ENCODE assay signal across 21 cellular contexts in the genomic region with DNA sequence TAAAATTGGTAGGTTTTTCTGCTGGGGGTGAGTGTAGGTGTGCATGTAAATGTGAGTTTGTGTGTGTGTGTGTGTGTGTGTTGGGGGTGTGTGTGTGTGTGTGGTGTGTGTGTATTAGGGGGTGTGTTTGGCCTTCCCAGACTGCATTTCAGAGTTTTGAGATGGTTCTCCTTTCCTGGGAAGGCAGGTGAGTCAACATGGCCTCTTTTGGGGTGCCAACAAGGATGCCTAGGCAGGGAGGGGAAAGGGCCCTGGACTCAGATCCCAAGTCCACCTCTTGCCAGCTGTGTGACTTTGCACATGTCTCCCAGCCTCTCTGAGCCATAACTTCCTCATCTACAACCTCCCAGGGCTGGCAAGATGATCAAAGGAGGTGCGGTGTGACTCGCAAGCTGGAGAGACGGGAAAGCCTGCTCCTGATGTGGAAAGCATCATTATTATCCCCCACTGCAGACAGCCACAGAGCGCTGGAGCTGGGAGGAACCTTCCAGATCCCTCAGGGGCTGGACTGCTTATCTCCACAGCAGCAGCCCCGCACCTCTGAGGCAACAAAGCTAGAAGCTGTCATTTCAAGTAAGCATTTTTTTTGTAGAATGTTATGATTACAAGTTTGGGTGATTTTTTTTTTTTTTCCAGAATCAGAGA.
DNase-seq lines count a peak whose midpoint lies in the region; ATAC-seq and TF ChIP-seq lines count a peak whose summit lies in the region.
"Had no signal": no experiment of that assay in that cellular context is flagged by ENCODE, and none has a peak within 500 bp of the region (broad histone marks: within the 10 kb centered on the region; RNA-seq: fewer than 3 reads in every experiment).

No MANE protein-coding gene starts in this region.

- H3K4me3 ChIP-seq in AG10803 (ENCODE audit: low read length) (no peak overlapping the region), MG63 (no peak overlapping the region), brain microvascular endothelial cell (ENCODE audit: low read depth, low read length) (no peak overlapping the region), lower lobe of right lung (no peak overlapping the region)
- H3K4me3 ChIP-seq: esophagus muscularis mucosa, GM23338 had no signal

- H3K9me3 Mint-ChIP-seq in osteocyte (ENCODE audit: unreplicated experiment), result no peaks in the 10 kb centered on the region
- H3K9me3 Mint-ChIP-seq: GM23338; memory B cell; naive thymus-derived CD8-positive, alpha-beta T cell had no signal

- intact Hi-C loops in lower lobe of right lung (cut with DNase I), result no loop called here

- H3K36me3 Mint-ChIP-seq in osteocyte (ENCODE audit: unreplicated experiment), result no peaks in the 10 kb centered on the region
- H3K36me3 Mint-ChIP-seq: CD4-positive, CD25-positive, alpha-beta regulatory T cell; memory B cell; naive thymus-derived CD8-positive, alpha-beta T cell had no signal

- TF ChIP-seq CTCF in AG10803 (conservative IDR thresholded peaks at IDR 0.05; ENCODE audit: low read length) (no peak), brain microvascular endothelial cell (IDR thresholded peaks at IDR 0.05; ENCODE audit: low read depth, low read length, missing control alignments) (no peak), osteocyte (IDR thresholded peaks at IDR 0.05) (no peak), lower lobe of right lung (IDR thresholded peaks at IDR 0.05) (no peak)

- H3K36me3 ChIP-seq in MG63 (no peaks in the 10 kb centered on the region), brain microvascular endothelial cell (replicated peaks) (no peaks in the 10 kb centered on the region), lower lobe of right lung (no peaks in the 10 kb centered on the region)
- H3K36me3 ChIP-seq: esophagus muscularis mucosa had no signal

- peak; percentile 71 for DNase-seq in AG10803 (ENCODE audit: low read depth)
- peak; percentile 48 for DNase-seq in MG63
- DNase-seq in brain microvascular endothelial cell, result peak; percentile 19
- peak; percentile 67 for DNase-seq in islet precursor cell
- no peak for DNase-seq in osteocyte (ENCODE audit: extremely low spot score, unreplicated experiment)
- no peak for DNase-seq in HPDE6-E6E7 (ENCODE audit: extremely low spot score)
- no peak for DNase-seq in lower lobe of right lung
- DNase-seq in A172 (ENCODE audit: low spot score), result no peak
- DNase-seq: ACHN; activated CD4-positive, alpha-beta T cell treated with anti-CD3 and anti-CD28 coated beads for 48 hours; activated CD8-positive, alpha-beta memory T cell treated with anti-CD3 and anti-CD28 coated beads, Interleukin-2, amount 50 U/mL, for 4 hours; activated effector memory CD4-positive, alpha-beta T cell treated with Interleukin-2 at 50 U/mL for 16 hours; CD4-positive, CD25-positive, alpha-beta regulatory T cell; hippocampal formation; naive thymus-derived CD8-positive, alpha-beta T cell; NCI-H1105; posterior cingulate gyrus; stimulated activated CD8-positive, alpha-beta memory T cell treated with anti-CD3 and anti-CD28 coated beads, Interleukin-4, amount 100 ng/mL, for 48 hours had no signal

- H3K9me3 ChIP-seq in MG63, result no peaks in the 10 kb centered on the region
- no peaks in the 10 kb centered on the region for H3K9me3 ChIP-seq in lower lobe of right lung
- H3K9me3 ChIP-seq: esophagus muscularis mucosa had no signal

- H3K4me1 Mint-ChIP-seq in osteocyte (ENCODE audit: unreplicated experiment), result no peaks in the 10 kb centered on the region

- H3K27me3 Mint-ChIP-seq in osteocyte (ENCODE audit: unreplicated experiment), result no peaks in the 10 kb centered on the region
- H3K27me3 Mint-ChIP-seq: CD4-positive, CD25-positive, alpha-beta regulatory T cell had no signal

- in situ Hi-C loops in brain microvascular endothelial cell (cut with HindIII; ENCODE audit: low pct_ligation_motif_present, low sequenced_read_pairs), result no loop called here

- H3K4me3 Mint-ChIP-seq in osteocyte (ENCODE audit: unreplicated experiment), result no peak overlapping the region
- H3K4me3 Mint-ChIP-seq: CD4-positive, CD25-positive, alpha-beta regulatory T cell; GM23338; memory B cell; naive thymus-derived CD8-positive, alpha-beta T cell had no signal

- no peaks in the 10 kb centered on the region for H3K27me3 ChIP-seq in MG63
- no peaks in the 10 kb centered on the region for H3K27me3 ChIP-seq in brain microvascular endothelial cell (replicated peaks)
- no peaks in the 10 kb centered on the region for H3K27me3 ChIP-seq in lower lobe of right lung (ENCODE audit: low read depth)
- H3K27me3 ChIP-seq: esophagus muscularis mucosa had no signal

- H3K4me1 ChIP-seq in lower lobe of right lung, result peaks cover 19% of the 10 kb centered on the region

- H3K27ac ChIP-seq in brain microvascular endothelial cell (no peak overlapping the region), lower lobe of right lung (no peak overlapping the region)
- H3K27ac ChIP-seq: esophagus muscularis mucosa had no signal

- no peak for ATAC-seq in lower lobe of right lung
- ATAC-seq: GM23338; naive thymus-derived CD8-positive, alpha-beta T cell had no signal

- H3K27ac Mint-ChIP-seq in osteocyte (ENCODE audit: unreplicated experiment), result no peak overlapping the region
- H3K27ac Mint-ChIP-seq: CD4-positive, CD25-positive, alpha-beta regulatory T cell; GM23338; memory B cell; naive thymus-derived CD8-positive, alpha-beta T cell had no signal

Comparison
In these comparisons a context has a peak if more than half of its experiments do, and no peak if none do; other contexts are left out.
1. DNase-seq: peak in AG10803 (single experiment), MG63 (single experiment), brain microvascular endothelial cell (single experiment) and islet precursor cell (single experiment); none in osteocyte (single experiment), HPDE6-E6E7 (single experiment), lower lobe of right lung (single experiment) and A172 (single experiment).